Comparison of ENCODE assay signal across 18 cellular contexts in genomic region chr17:62700964-62701705, GRCh38.
DNase-seq lines count a peak whose midpoint lies in the region; TF ChIP-seq lines count a peak whose summit lies in the region.
"Had no signal": no experiment of that assay in that cellular context is flagged by ENCODE, and none has a peak within 500 bp of the region (broad histone marks: within the 10 kb centered on the region; RNA-seq: fewer than 3 reads in every experiment).

No MANE protein-coding gene starts in this region.

- peaks cover 17% of the 10 kb centered on the region for H3F3A ChIP-seq in neural progenitor cell (ENCODE audit: low read depth)

- peaks cover 0 to 12% (median 0%) of the 10 kb centered on the region in 11 experiments; a peak in 3 of 22 replicates for H3K27me3 ChIP-seq in BLaER1 treated with 17β-estradiol and CSF1 and Interleukin-3, amounts not matched to agents 10 nM and 100 nM
- H3K27me3 ChIP-seq in Karpas-422 (ENCODE audit: low read length) (no peaks in the 10 kb centered on the region), neural progenitor cell (peaks cover 35% of the 10 kb centered on the region)

- H3K4me1 ChIP-seq in BLaER1 treated with 17β-estradiol and CSF1 and Interleukin-3, amounts not matched to agents 10 nM and 100 nM, result peaks cover 15 to 43% (median 38%) of the 10 kb centered on the region in 10 experiments
- peaks cover 42% of the 10 kb centered on the region for H3K4me1 ChIP-seq in Karpas-422 (ENCODE audit: low read length)
- H3K4me1 ChIP-seq in neural progenitor cell, result peaks cover 17% of the 10 kb centered on the region

- peak overlapping the region; percentile 51 for H3K27ac Mint-ChIP-seq in dendritic cell treated with granulocyte-macrophage colony-stimulating factor and Interleukin-4, amounts not matched to agents 40 ng/mL and 50 ng/mL, for 4 days
- peak overlapping the region; percentile 86 for H3K27ac Mint-ChIP-seq in neural progenitor cell
- H3K27ac Mint-ChIP-seq: HFFc6 had no signal

- DNase-seq in Karpas-422 (peak; percentile 64), neural progenitor cell (ENCODE audit: low spot score) (no peak), NCI-H2227 (lab: John Stamatoyannopoulos, UW; ENCODE audit: unreplicated experiment) (no peak), foreskin melanocyte (no peak), glomerular visceral epithelial cell (ENCODE audit: extremely low spot score) (no peak)
- DNase-seq: AML-193; CD4-positive, alpha-beta memory T cell; DMS79 treated with DMSO at 0.1 percent for 48 hours; HFFc6; NCI-H1105 treated with DMSO at 0.1 percent for 48 hours; NCI-H187; NCI-H2227 treated with DMSO at 0.1 percent for 48 hours; NCI-H524 treated with DMSO at 0.1 percent for 48 hours; NK-92 treated with Interleukin-12 subunit alpha and Interleukin-12 subunit beta, amount 100 ng/mL, for 24 hours; PC-3; SHP77 had no signal

- peak overlapping the region in 2 of 11 experiments; percentile 27 to 56; a peak in 3 of 22 replicates for H3K9ac ChIP-seq in BLaER1 treated with 17β-estradiol and CSF1 and Interleukin-3, amounts not matched to agents 10 nM and 100 nM
- H3K9ac ChIP-seq in Karpas-422 (ENCODE audit: low read length), result peak overlapping the region; percentile 56
- H3K9ac ChIP-seq in neural progenitor cell, result no peak overlapping the region

- H3K27ac ChIP-seq in BLaER1 treated with 17β-estradiol and CSF1 and Interleukin-3, amounts not matched to agents 10 nM and 100 nM, result 0 out of 22 replicates have a peak overlapping the region, but pooled peaks of 1 of the 11 experiments have one; percentile 3
- H3K27ac ChIP-seq in Karpas-422 (ENCODE audit: low read length) (no peak overlapping the region), neural progenitor cell (no peak overlapping the region)

- H3K4me3 ChIP-seq in BLaER1 treated with 17β-estradiol and CSF1 and Interleukin-3, amounts not matched to agents 10 nM and 100 nM, result no peak overlapping the region
- H3K4me3 ChIP-seq in Karpas-422 (ENCODE audit: low read length) (peak overlapping the region; percentile 35; the same call in 1 of the 2 replicates), neural progenitor cell (no peak overlapping the region)

- 0 out of 22 replicates have a peak, but pooled peaks cover 0 to 5% (median 0%) of the 10 kb centered on the region in 11 experiments for H4K20me1 ChIP-seq in BLaER1 treated with 17β-estradiol and CSF1 and Interleukin-3, amounts not matched to agents 10 nM and 100 nM
- H4K20me1 ChIP-seq in Karpas-422 (ENCODE audit: insufficient read depth, low read depth, low read length), result no peaks in the 10 kb centered on the region
- H4K20me1 ChIP-seq in neural progenitor cell (ENCODE audit: low read depth), result peaks cover 5% of the 10 kb centered on the region

- no peaks in the 10 kb centered on the region for H3K9me2 ChIP-seq in Karpas-422 (replicated peaks; ENCODE audit: insufficient read depth, low read length)

- no peak for TF ChIP-seq CTCF in neural progenitor cell (IDR thresholded peaks at IDR 0.05)

- H3K27me3 Mint-ChIP-seq in dendritic cell treated with granulocyte-macrophage colony-stimulating factor and Interleukin-4, amounts not matched to agents 40 ng/mL and 50 ng/mL, for 4 days, result peaks cover 33% of the 10 kb centered on the region
- H3K27me3 Mint-ChIP-seq in neural progenitor cell (ENCODE audit: insufficient read depth, low read depth), result peaks cover 10% of the 10 kb centered on the region

- H3K4me2 ChIP-seq in BLaER1 treated with 17β-estradiol and CSF1 and Interleukin-3, amounts not matched to agents 10 nM and 100 nM, result peak overlapping the region in 9 of 11 experiments; percentile 7 to 63 (median 46); a peak in 13 of 22 replicates
- peak overlapping the region; percentile 51 for H3K4me2 ChIP-seq in Karpas-422 (ENCODE audit: low read depth, low read length, poor library complexity, severe bottlenecking)
- no peak overlapping the region for H3K4me2 ChIP-seq in neural progenitor cell

- H3K4me1 Mint-ChIP-seq in dendritic cell treated with granulocyte-macrophage colony-stimulating factor and Interleukin-4, amounts not matched to agents 40 ng/mL and 50 ng/mL, for 4 days (ENCODE audit: low read depth), result peaks cover 5% of the 10 kb centered on the region
- peaks cover 11% of the 10 kb centered on the region for H3K4me1 Mint-ChIP-seq in neural progenitor cell

- H2AFZ ChIP-seq in Karpas-422 (ENCODE audit: low read length) (peak overlapping the region; percentile 93), neural progenitor cell (replicated peaks) (no peak overlapping the region)

- H3K9me3 ChIP-seq in BLaER1 treated with 17β-estradiol and CSF1 and Interleukin-3, amounts not matched to agents 10 nM and 100 nM (replicated peaks in 1 of 11), result no peaks in the 10 kb centered on the region
- H3K9me3 ChIP-seq in Karpas-422 (ENCODE audit: low read length), result no peaks in the 10 kb centered on the region
- H3K9me3 ChIP-seq in neural progenitor cell (ENCODE audit: low read depth), result no peaks in the 10 kb centered on the region

- no peaks in the 10 kb centered on the region for H3K36me3 Mint-ChIP-seq in dendritic cell treated with granulocyte-macrophage colony-stimulating factor and Interleukin-4, amounts not matched to agents 40 ng/mL and 50 ng/mL, for 4 days (ENCODE audit: low read depth)
- no peaks in the 10 kb centered on the region for H3K36me3 Mint-ChIP-seq in neural progenitor cell
- H3K36me3 Mint-ChIP-seq: CD4-positive, alpha-beta memory T cell had no signal

- intact Hi-C loops in dendritic cell treated with granulocyte-macrophage colony-stimulating factor and Interleukin-4, amounts not matched to agents 40 ng/mL and 50 ng/mL, for 4 days (cut with micrococcal nuclease), result loop anchor here (10.0 kb wide), 1 partner anchor 384 kb away; no protein-coding TSS in a partner anchor

- no peak overlapping the region for H3K4me3 Mint-ChIP-seq in dendritic cell treated with granulocyte-macrophage colony-stimulating factor and Interleukin-4, amounts not matched to agents 40 ng/mL and 50 ng/mL, for 4 days
- H3K4me3 Mint-ChIP-seq in neural progenitor cell, result peak overlapping the region; percentile 57
- H3K4me3 Mint-ChIP-seq: HFFc6 had no signal

- no peaks in the 10 kb centered on the region for H3K79me2 ChIP-seq in Karpas-422 (ENCODE audit: low read length)
- H3K79me2 ChIP-seq in neural progenitor cell (ENCODE audit: low read depth), result no peaks in the 10 kb centered on the region

- H3K36me3 ChIP-seq in BLaER1 treated with 17β-estradiol and CSF1 and Interleukin-3, amounts not matched to agents 10 nM and 100 nM, result no peaks in the 10 kb centered on the region
- H3K36me3 ChIP-seq in Karpas-422 (ENCODE audit: insufficient read depth, low read length) (no peaks in the 10 kb centered on the region), neural progenitor cell (no peaks in the 10 kb centered on the region)

- no peaks in the 10 kb centered on the region for H3K9me3 Mint-ChIP-seq in dendritic cell treated with granulocyte-macrophage colony-stimulating factor and Interleukin-4, amounts not matched to agents 40 ng/mL and 50 ng/mL, for 4 days
- H3K9me3 Mint-ChIP-seq in neural progenitor cell, result no peaks in the 10 kb centered on the region
- H3K9me3 Mint-ChIP-seq: HFFc6 had no signal
